Comparison of ENCODE assay signal across 1 cellular context in the genomic region with DNA sequence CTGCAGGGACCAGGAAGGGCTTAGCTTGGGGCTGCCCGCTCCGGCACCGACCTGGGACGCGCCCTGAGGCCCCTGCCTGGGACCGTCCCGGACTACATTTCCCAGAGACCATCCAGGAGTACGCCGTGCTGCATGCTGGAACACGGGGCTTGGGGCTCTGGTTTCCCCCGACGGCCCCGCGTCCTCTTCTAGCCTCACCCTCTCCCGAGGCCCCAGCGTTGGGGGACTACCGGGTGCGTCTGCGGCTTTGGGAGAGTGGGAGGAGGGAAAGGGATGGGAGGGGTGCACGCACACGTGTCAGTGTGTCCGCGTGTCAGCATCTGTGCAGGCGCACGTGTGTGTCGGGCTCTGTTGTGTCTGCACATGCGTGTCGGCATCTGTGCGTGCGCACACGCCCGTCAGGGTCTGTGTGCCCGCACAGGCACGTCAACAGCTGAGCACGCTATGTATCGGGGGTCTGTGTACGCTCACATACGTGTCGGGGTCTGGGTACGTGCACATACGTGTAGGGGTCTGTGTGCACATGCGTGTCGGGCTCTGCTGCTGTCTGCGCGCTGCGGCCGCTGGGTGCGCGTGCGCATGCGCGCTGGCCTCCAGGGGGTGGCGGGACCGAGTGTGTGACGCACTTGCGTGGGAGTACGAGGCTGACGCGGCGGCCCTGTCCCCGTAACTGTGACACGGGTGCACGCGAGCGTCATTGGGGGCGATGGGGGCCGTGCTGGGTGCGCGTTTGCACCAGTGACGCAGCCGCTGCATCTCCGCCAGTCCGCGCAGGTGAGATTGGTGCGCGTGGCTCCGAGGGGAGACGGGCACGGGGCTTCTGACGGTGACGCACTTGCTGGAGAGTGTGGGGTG.
TF ChIP-seq lines count a peak whose summit lies in the region.

Gene ZNF331 (plus strand): TSS at position 623 of the 855 bp plus-strand sequence. CDS start 31,232 bp downstream, outside the sequence.

TF ChIP-seq in HepG2, 621 proteins besides CTCF, POLR2A, EP300 and RAD21 (continued from another document and continues in another):
- TF ChIP-seq, protein P1, sequence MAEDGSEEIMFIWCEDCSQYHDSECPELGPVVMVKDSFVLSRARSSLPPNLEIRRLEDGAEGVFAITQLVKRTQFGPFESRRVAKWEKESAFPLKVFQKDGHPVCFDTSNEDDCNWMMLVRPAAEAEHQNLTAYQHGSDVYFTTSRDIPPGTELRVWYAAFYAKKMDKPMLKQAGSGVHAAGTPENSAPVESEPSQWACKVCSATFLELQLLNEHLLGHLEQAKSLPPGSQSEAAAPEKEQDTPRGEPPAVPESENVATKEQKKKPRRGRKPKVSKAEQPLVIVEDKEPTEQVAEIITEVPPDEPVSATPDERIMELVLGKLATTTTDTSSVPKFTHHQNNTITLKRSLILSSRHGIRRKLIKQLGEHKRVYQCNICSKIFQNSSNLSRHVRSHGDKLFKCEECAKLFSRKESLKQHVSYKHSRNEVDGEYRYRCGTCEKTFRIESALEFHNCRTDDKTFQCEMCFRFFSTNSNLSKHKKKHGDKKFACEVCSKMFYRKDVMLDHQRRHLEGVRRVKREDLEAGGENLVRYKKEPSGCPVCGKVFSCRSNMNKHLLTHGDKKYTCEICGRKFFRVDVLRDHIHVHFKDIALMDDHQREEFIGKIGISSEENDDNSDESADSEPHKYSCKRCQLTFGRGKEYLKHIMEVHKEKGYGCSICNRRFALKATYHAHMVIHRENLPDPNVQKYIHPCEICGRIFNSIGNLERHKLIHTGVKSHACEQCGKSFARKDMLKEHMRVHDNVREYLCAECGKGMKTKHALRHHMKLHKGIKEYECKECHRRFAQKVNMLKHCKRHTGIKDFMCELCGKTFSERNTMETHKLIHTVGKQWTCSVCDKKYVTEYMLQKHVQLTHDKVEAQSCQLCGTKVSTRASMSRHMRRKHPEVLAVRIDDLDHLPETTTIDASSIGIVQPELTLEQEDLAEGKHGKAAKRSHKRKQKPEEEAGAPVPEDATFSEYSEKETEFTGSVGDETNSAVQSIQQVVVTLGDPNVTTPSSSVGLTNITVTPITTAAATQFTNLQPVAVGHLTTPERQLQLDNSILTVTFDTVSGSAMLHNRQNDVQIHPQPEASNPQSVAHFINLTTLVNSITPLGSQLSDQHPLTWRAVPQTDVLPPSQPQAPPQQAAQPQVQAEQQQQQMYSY (CRISPR knock-in tag; IDR thresholded peaks at IDR 0.05): no peak
- no peak for TF ChIP-seq ZNF570 (CRISPR knock-in tag; IDR thresholded peaks at IDR 0.05; ENCODE audit: borderline replicate concordance)
- TF ChIP-seq NR2F1 (CRISPR knock-in tag; IDR thresholded peaks at IDR 0.05): no peak; a peak in 1 of 4 replicates
- TF ChIP-seq ZFP36 (IDR thresholded peaks at IDR 0.05; ENCODE audit: borderline replicate concordance, low read depth, low read length, partially characterized antibody): no peak
- TF ChIP-seq NR2F2 (IDR thresholded peaks at IDR 0.05; ENCODE audit: borderline replicate concordance, low read depth): no peak
- no peak for TF ChIP-seq CHD4 (IDR thresholded peaks at IDR 0.05; ENCODE audit: borderline replicate concordance, low read length)
- no peak for TF ChIP-seq ZNF225 (CRISPR knock-in tag; IDR thresholded peaks at IDR 0.05)
- 0 out of 2 replicates have a peak, but pooled peaks have one; percentile 0 for TF ChIP-seq ATF2 (CRISPR knock-in tag; IDR thresholded peaks at IDR 0.05)
- TF ChIP-seq, protein P2, sequence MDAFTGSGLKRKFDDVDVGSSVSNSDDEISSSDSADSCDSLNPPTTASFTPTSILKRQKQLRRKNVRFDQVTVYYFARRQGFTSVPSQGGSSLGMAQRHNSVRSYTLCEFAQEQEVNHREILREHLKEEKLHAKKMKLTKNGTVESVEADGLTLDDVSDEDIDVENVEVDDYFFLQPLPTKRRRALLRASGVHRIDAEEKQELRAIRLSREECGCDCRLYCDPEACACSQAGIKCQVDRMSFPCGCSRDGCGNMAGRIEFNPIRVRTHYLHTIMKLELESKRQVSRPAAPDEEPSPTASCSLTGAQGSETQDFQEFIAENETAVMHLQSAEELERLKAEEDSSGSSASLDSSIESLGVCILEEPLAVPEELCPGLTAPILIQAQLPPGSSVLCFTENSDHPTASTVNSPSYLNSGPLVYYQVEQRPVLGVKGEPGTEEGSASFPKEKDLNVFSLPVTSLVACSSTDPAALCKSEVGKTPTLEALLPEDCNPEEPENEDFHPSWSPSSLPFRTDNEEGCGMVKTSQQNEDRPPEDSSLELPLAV (CRISPR knock-in tag; conservative IDR thresholded peaks at IDR 0.05; ENCODE audit: low read depth): 0 out of 2 replicates have a peak, but pooled peaks have one; percentile 68
- TF ChIP-seq ZMYM3 (CRISPR knock-in tag; IDR thresholded peaks at IDR 0.05): peak; percentile 35; the same call in 1 of the 2 replicates
- TF ChIP-seq, protein P3, sequence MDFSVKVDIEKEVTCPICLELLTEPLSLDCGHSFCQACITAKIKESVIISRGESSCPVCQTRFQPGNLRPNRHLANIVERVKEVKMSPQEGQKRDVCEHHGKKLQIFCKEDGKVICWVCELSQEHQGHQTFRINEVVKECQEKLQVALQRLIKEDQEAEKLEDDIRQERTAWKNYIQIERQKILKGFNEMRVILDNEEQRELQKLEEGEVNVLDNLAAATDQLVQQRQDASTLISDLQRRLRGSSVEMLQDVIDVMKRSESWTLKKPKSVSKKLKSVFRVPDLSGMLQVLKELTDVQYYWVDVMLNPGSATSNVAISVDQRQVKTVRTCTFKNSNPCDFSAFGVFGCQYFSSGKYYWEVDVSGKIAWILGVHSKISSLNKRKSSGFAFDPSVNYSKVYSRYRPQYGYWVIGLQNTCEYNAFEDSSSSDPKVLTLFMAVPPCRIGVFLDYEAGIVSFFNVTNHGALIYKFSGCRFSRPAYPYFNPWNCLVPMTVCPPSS (IDR thresholded peaks at IDR 0.05): no peak
- TF ChIP-seq SALL2 (CRISPR knock-in tag; IDR thresholded peaks at IDR 0.05): 0 out of 2 replicates have a peak, but pooled peaks have one; percentile 66
- peak; percentile 42 for TF ChIP-seq ZNF781 (CRISPR knock-in tag; IDR thresholded peaks at IDR 0.05; ENCODE audit: borderline replicate concordance, not compliant biosample characterization)
- TF ChIP-seq, protein P4, sequence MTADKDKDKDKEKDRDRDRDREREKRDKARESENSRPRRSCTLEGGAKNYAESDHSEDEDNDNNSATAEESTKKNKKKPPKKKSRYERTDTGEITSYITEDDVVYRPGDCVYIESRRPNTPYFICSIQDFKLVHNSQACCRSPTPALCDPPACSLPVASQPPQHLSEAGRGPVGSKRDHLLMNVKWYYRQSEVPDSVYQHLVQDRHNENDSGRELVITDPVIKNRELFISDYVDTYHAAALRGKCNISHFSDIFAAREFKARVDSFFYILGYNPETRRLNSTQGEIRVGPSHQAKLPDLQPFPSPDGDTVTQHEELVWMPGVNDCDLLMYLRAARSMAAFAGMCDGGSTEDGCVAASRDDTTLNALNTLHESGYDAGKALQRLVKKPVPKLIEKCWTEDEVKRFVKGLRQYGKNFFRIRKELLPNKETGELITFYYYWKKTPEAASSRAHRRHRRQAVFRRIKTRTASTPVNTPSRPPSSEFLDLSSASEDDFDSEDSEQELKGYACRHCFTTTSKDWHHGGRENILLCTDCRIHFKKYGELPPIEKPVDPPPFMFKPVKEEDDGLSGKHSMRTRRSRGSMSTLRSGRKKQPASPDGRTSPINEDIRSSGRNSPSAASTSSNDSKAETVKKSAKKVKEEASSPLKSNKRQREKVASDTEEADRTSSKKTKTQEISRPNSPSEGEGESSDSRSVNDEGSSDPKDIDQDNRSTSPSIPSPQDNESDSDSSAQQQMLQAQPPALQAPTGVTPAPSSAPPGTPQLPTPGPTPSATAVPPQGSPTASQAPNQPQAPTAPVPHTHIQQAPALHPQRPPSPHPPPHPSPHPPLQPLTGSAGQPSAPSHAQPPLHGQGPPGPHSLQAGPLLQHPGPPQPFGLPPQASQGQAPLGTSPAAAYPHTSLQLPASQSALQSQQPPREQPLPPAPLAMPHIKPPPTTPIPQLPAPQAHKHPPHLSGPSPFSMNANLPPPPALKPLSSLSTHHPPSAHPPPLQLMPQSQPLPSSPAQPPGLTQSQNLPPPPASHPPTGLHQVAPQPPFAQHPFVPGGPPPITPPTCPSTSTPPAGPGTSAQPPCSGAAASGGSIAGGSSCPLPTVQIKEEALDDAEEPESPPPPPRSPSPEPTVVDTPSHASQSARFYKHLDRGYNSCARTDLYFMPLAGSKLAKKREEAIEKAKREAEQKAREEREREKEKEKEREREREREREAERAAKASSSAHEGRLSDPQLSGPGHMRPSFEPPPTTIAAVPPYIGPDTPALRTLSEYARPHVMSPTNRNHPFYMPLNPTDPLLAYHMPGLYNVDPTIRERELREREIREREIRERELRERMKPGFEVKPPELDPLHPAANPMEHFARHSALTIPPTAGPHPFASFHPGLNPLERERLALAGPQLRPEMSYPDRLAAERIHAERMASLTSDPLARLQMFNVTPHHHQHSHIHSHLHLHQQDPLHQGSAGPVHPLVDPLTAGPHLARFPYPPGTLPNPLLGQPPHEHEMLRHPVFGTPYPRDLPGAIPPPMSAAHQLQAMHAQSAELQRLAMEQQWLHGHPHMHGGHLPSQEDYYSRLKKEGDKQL (CRISPR knock-in tag; IDR thresholded peaks at IDR 0.05; ENCODE audit: low read depth): no peak
- no peak for TF ChIP-seq ZNF841 (CRISPR knock-in tag; IDR thresholded peaks at IDR 0.05; ENCODE audit: borderline replicate concordance)
- TF ChIP-seq ZNF329 (CRISPR knock-in tag; IDR thresholded peaks at IDR 0.05; ENCODE audit: low read depth): 0 out of 2 replicates have a peak, but pooled peaks have one; percentile 26
- peak; percentile 58; the same call in 1 of the 2 replicates for TF ChIP-seq ZNF891 (CRISPR knock-in tag; IDR thresholded peaks at IDR 0.05)
- TF ChIP-seq ZSCAN20 (CRISPR knock-in tag; IDR thresholded peaks at IDR 0.05; ENCODE audit: borderline replicate concordance): no peak
- TF ChIP-seq, protein P5, sequence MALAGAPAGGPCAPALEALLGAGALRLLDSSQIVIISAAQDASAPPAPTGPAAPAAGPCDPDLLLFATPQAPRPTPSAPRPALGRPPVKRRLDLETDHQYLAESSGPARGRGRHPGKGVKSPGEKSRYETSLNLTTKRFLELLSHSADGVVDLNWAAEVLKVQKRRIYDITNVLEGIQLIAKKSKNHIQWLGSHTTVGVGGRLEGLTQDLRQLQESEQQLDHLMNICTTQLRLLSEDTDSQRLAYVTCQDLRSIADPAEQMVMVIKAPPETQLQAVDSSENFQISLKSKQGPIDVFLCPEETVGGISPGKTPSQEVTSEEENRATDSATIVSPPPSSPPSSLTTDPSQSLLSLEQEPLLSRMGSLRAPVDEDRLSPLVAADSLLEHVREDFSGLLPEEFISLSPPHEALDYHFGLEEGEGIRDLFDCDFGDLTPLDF (CRISPR knock-in tag; IDR thresholded peaks at IDR 0.05): peak; percentile 50; the same call in 1 of the 2 replicates
- TF ChIP-seq GATAD2A (CRISPR knock-in tag; IDR thresholded peaks at IDR 0.05): no peak
- no peak for TF ChIP-seq FOXA1 (IDR thresholded peaks at IDR 0.05)
- 0 out of 2 replicates have a peak, but pooled peaks have one; percentile 21 for TF ChIP-seq FOXA1 (CRISPR knock-in tag; IDR thresholded peaks at IDR 0.05)
- TF ChIP-seq, protein P6, sequence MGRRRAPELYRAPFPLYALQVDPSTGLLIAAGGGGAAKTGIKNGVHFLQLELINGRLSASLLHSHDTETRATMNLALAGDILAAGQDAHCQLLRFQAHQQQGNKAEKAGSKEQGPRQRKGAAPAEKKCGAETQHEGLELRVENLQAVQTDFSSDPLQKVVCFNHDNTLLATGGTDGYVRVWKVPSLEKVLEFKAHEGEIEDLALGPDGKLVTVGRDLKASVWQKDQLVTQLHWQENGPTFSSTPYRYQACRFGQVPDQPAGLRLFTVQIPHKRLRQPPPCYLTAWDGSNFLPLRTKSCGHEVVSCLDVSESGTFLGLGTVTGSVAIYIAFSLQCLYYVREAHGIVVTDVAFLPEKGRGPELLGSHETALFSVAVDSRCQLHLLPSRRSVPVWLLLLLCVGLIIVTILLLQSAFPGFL (CRISPR knock-in tag; IDR thresholded peaks at IDR 0.05): no peak
- TF ChIP-seq ZIK1 (CRISPR knock-in tag; IDR thresholded peaks at IDR 0.05; ENCODE audit: borderline replicate concordance, low read depth): peak; percentile 68; the same call in 1 of the 2 replicates
- TF ChIP-seq ZBTB7B (CRISPR knock-in tag; IDR thresholded peaks at IDR 0.05): no peak
- TF ChIP-seq ZNF101 (CRISPR knock-in tag; IDR thresholded peaks at IDR 0.05; ENCODE audit: borderline replicate concordance, low read depth): no peak
- TF ChIP-seq HMGXB3 (CRISPR knock-in tag; IDR thresholded peaks at IDR 0.05; ENCODE audit: borderline replicate concordance): no peak
- TF ChIP-seq MYC (CRISPR knock-in tag; IDR thresholded peaks at IDR 0.05; ENCODE audit: borderline replicate concordance): peak; percentile 92
- no peak for TF ChIP-seq ZNF484 (CRISPR knock-in tag; IDR thresholded peaks at IDR 0.05; ENCODE audit: borderline replicate concordance, low read depth)
- TF ChIP-seq XBP1 (CRISPR knock-in tag; IDR thresholded peaks at IDR 0.05): no peak
- no peak for TF ChIP-seq SP1 (IDR thresholded peaks at IDR 0.05)
- TF ChIP-seq SP1 (CRISPR knock-in tag; IDR thresholded peaks at IDR 0.05): no peak
